21 cellular contexts compared by ENCODE assay signal in genomic region chr14:102907303-102907844, GRCh38. TPM values are rescaled to one million over a fixed set of nuclear protein-coding genes. Genes with fewer than 3 reads are reported as not detected.
DNase-seq lines count a peak whose midpoint lies in the region; ATAC-seq, FAIRE-seq and TF ChIP-seq lines count a peak whose summit lies in the region.
"Had no signal": no experiment of that assay in that cellular context is flagged by ENCODE, and none has a peak within 500 bp of the region (broad histone marks: within the 10 kb centered on the region; RNA-seq: fewer than 3 reads in every experiment).

No MANE protein-coding gene starts in this region.

- WGBS in K562 (ENCODE audit: insufficient coverage, low coverage, missing lambda C conversion rate): 96% methylated on average over 9 of the region's 33 CpGs

- no peaks in the 10 kb centered on the region for H3K9me3 ChIP-seq in right atrium auricular region
- H3K9me3 ChIP-seq in K562 (replicated peaks; ENCODE audit: control insufficient read depth, insufficient read depth, low read depth, low read length): no peaks in the 10 kb centered on the region
- H3K9me3 ChIP-seq in neural progenitor cell (ENCODE audit: low read depth): no peaks in the 10 kb centered on the region
- H3K9me3 ChIP-seq: A549, Peyer's patch had no signal

- no peak overlapping the region for H2AFZ ChIP-seq in K562 (ENCODE audit: low read depth, low read length)
- H2AFZ ChIP-seq in neural progenitor cell (replicated peaks): no peak overlapping the region

- POLR2A ChIA-PET in K562 (lab: Yijun Ruan, JAX): no interaction called here

- no peak overlapping the region for H3K27ac ChIP-seq in right atrium auricular region
- H3K27ac ChIP-seq in K562 (ENCODE audit: extremely low read depth, low read depth, low read length): no peak overlapping the region
- no peak overlapping the region for H3K27ac ChIP-seq in neural progenitor cell
- H3K27ac ChIP-seq: A549, Peyer's patch had no signal

- BruUV-seq in K562 (replicated peaks; lab: Mats Ljungman, UMichigan): no TSS peak

- TF ChIP-seq CTCF in right atrium auricular region (IDR thresholded peaks at IDR 0.05) (no peak), K562 (IDR thresholded peaks at IDR 0.05 in 2 of 3, conservative IDR thresholded peaks at IDR 0.05 in 1 of 3; ENCODE audit: insufficient read depth in 2 of 3, low read depth in 1 of 3, low read length in 3 of 3) (no peak), neural progenitor cell (IDR thresholded peaks at IDR 0.05) (no peak)

- no peak overlapping the region for H3K4me3 Mint-ChIP-seq in neural progenitor cell
- H3K4me3 Mint-ChIP-seq: CD4-positive, alpha-beta T cell; H9 had no signal

- intact Hi-C loops in Right ventricle myocardium inferior (cut with DNase I): no loop called here
- intact Hi-C loops in K562 (cut with micrococcal nuclease): no loop called here

- H3K27me3 ChIP-seq in right atrium auricular region: no peaks in the 10 kb centered on the region
- H3K27me3 ChIP-seq in K562 (ENCODE audit: control insufficient read depth in 2 of 2, insufficient read depth in 2 of 2, low read length in 2 of 2): no peaks in the 10 kb centered on the region
- H3K27me3 ChIP-seq in neural progenitor cell: no peaks in the 10 kb centered on the region
- H3K27me3 ChIP-seq: Peyer's patch had no signal

- peaks cover 7% of the 10 kb centered on the region for H3K27me3 Mint-ChIP-seq in neural progenitor cell (ENCODE audit: insufficient read depth, low read depth)
- H3K27me3 Mint-ChIP-seq: CD4-positive, alpha-beta T cell had no signal

- H3K9me1 ChIP-seq in K562 (ENCODE audit: control insufficient read depth, insufficient read depth, low read length): no peaks in the 10 kb centered on the region

- ATAC-seq in Right ventricle myocardium inferior (no peak), K562 (no peak), HG02642 (IDR thresholded peaks at IDR 0.05; ENCODE audit: poor library complexity, unreplicated experiment) (no peak), GM21423 (IDR thresholded peaks at IDR 0.05; ENCODE audit: unreplicated experiment) (no peak)
- ATAC-seq: A549 had no signal

- H3K27ac Mint-ChIP-seq in neural progenitor cell: peak overlapping the region; percentile 37
- H3K27ac Mint-ChIP-seq: CD4-positive, alpha-beta T cell had no signal

- H4K20me1 ChIP-seq in K562 (replicated peaks; ENCODE audit: control insufficient read depth, insufficient read depth, low read length): no peaks in the 10 kb centered on the region
- H4K20me1 ChIP-seq in neural progenitor cell (ENCODE audit: low read depth): no peaks in the 10 kb centered on the region

- no peak for TF ChIP-seq EP300 in K562 (IDR thresholded peaks at IDR 0.05; ENCODE audit: low read length)

- no peak overlapping the region for H3K9ac ChIP-seq in K562 (ENCODE audit: insufficient read depth in 1 of 2, low read depth in 2 of 2, low read length in 2 of 2)
- no peak overlapping the region for H3K9ac ChIP-seq in neural progenitor cell

- TF ChIP-seq RAD21 in K562 (CRISPR knock-in tag; conservative IDR thresholded peaks at IDR 0.05 in 1 of 2, IDR thresholded peaks at IDR 0.05 in 1 of 2): no peak

- no peaks in the 10 kb centered on the region for H3F3A ChIP-seq in neural progenitor cell (ENCODE audit: low read depth)

- no peak overlapping the region for H3K4me2 ChIP-seq in K562 (ENCODE audit: insufficient read depth, low read length)
- H3K4me2 ChIP-seq in neural progenitor cell: no peak overlapping the region
- H3K4me2 ChIP-seq: A549 had no signal

- CTCF ChIA-PET in K562 (lab: Yijun Ruan, JAX; ENCODE audit: low intra/inter-chr PET ratio): no interaction called here

- H3K4me1 ChIP-seq in right atrium auricular region: no peaks in the 10 kb centered on the region
- H3K4me1 ChIP-seq in K562 (replicated peaks in 1 of 2; ENCODE audit: control insufficient read depth in 2 of 2, insufficient read depth in 2 of 2, low read length in 2 of 2): peaks cover 0 to 10% of the 10 kb centered on the region in 2 experiments; a peak in 1 of 5 replicates
- H3K4me1 ChIP-seq in neural progenitor cell: no peaks in the 10 kb centered on the region
- H3K4me1 ChIP-seq: A549 had no signal

- no peak for TF ChIP-seq POLR2A in K562 (conservative IDR thresholded peaks at IDR 0.05)

- FAIRE-seq in K562 (lab: Jason Lieb, UNC): no peak
- FAIRE-seq: A549 had no signal

- H3K79me2 ChIP-seq in K562 (ENCODE audit: control insufficient read depth, insufficient read depth, low read length) (no peaks in the 10 kb centered on the region), neural progenitor cell (ENCODE audit: low read depth) (no peaks in the 10 kb centered on the region)

- peaks cover 5% of the 10 kb centered on the region for H3K9me3 Mint-ChIP-seq in neural progenitor cell
- H3K9me3 Mint-ChIP-seq: CD4-positive, alpha-beta T cell had no signal

- in situ Hi-C loops in K562 (cut with MboI): loop anchor here (25.0 kb wide), 1 partner anchor 395 kb away; the partner anchor contains the start of gene ANKRD9

- H3K36me3 ChIP-seq in right atrium auricular region (no peaks in the 10 kb centered on the region), K562 (ENCODE audit: control insufficient read depth, insufficient read depth, low read length) (peaks cover 8% of the 10 kb centered on the region; the same call in 1 of the 3 replicates), neural progenitor cell (peaks cover 6% of the 10 kb centered on the region)

- peaks cover 6% of the 10 kb centered on the region for H3K4me1 Mint-ChIP-seq in neural progenitor cell
- H3K4me1 Mint-ChIP-seq: H9 had no signal

- DNase-seq in Right ventricle myocardium inferior (ENCODE audit: missing footprints) (peak; percentile 26), right atrium auricular region (ENCODE audit: low spot score) (no peak), K562 (ENCODE audit: extremely low read depth in 1 of 4, low spot score in 3 of 4) (no peak), neural progenitor cell (ENCODE audit: low spot score) (no peak), NCI-H748 treated with DMSO at 0.1 percent for 48 hours (lab: John Stamatoyannopoulos, UW) (no peak), DMS114 treated with DMSO at 0.1 percent for 48 hours (lab: John Stamatoyannopoulos, UW; ENCODE audit: unreplicated experiment) (no peak)
- DNase-seq: Calu3; CD4-positive, alpha-beta T cell; DND-41; GDM1; H9; IMR-90; MV-4-11; NCI-H1417 treated with DMSO at 0.1 percent for 48 hours; NCI-H2029; NCI-H510A; SIG-M5 had no signal

- no peak overlapping the region for H3K4me3 ChIP-seq in right atrium auricular region
- no peak overlapping the region for H3K4me3 ChIP-seq in K562
- no peak overlapping the region for H3K4me3 ChIP-seq in neural progenitor cell
- H3K4me3 ChIP-seq: A549, Peyer's patch had no signal

- peaks cover 27% of the 10 kb centered on the region for H3K36me3 Mint-ChIP-seq in neural progenitor cell

TF ChIP-seq in K562, 482 proteins besides CTCF, POLR2A, EP300 and RAD21:
- no peak for TF ChIP-seq EGR1 (conservative IDR thresholded peaks at IDR 0.05)
- no peak for TF ChIP-seq MCM5 (IDR thresholded peaks at IDR 0.05; ENCODE audit: low read depth)
- TF ChIP-seq POLR2G (IDR thresholded peaks at IDR 0.05; ENCODE audit: low read depth, low read length): 0 out of 2 replicates have a peak, but pooled peaks have one; percentile 13
- no peak for TF ChIP-seq ZFX (CRISPR knock-in tag; IDR thresholded peaks at IDR 0.05)

RNA-seq across cellular contexts. Expression of gene AMN, which starts 15.1 kb away (rescaled TPM):
- total RNA-seq in Right ventricle myocardium inferior (0.14 TPM), right atrium auricular region (under 1 TPM in 1 of 2 donors, not detected in 1; 0.71 TPM), K562 (2014; rRNA removed) (0.04 and 0.14 TPM in 2 replicates), K562 (2014; rRNA removed; fragmentation: Illumina TruSeq; extraction: Trizol) (not detected in 2 replicates), K562 (2015; rRNA removed; fragmentation: Illumina TruSeq; extraction: Trizol) (not detected in 2 replicates), K562 (2021) (0.04 and 0.09 TPM in 2 replicates), neural progenitor cell (ENCODE audit: low replicate concordance) (0.28 TPM in 1 of 2 replicates, not detected in the other)
- 0.49 TPM in 1 of 2 replicates, not detected in the other for total RNA-seq in K562 (2011; cell fraction: chromatin; rRNA removed; ENCODE audit: low replicate concordance)
- total RNA-seq in K562 (2011; cell fraction: nucleolus; rRNA removed): 0.13 and 0.17 TPM in 2 replicates
- 0.22 TPM in 1 of 2 replicates, not detected in the other for total RNA-seq in K562 (2011; cell fraction: nucleoplasm; rRNA removed)
- polyA plus RNA-seq in K562 (2011; rRNA removed) (not detected in 2 replicates), K562 (2014; fragmentation: Illumina TruSeq; extraction: Trizol) (not detected in 2 replicates), K562 (2014; fragmentation: Nextera tagmentation; extraction: Ambion mirVana) (not detected), K562 (2014; rRNA removed) (not detected in 2 replicates)
- polyA plus RNA-seq in K562 (2011; cell fraction: cytosol; rRNA removed): 0.03 TPM in 1 of 2 replicates, not detected in the other
- 0.20 and 0.27 TPM in 2 replicates for polyA plus RNA-seq in K562 (2011; cell fraction: nucleus; rRNA removed)
- polyA plus RNA-seq in K562 (2012): 0.03 and 0.14 TPM in 2 replicates
- not detected in 2 replicates for polyA minus RNA-seq in K562 (2011; rRNA and poly(A)+ RNA removed)
- not detected in 2 replicates for polyA minus RNA-seq in K562 (2011; cell fraction: cytosol; rRNA and poly(A)+ RNA removed)
- polyA minus RNA-seq in K562 (2011; cell fraction: nucleus; rRNA and poly(A)+ RNA removed): 0.11 and 0.13 TPM in 2 replicates
